In the genomic region with DNA sequence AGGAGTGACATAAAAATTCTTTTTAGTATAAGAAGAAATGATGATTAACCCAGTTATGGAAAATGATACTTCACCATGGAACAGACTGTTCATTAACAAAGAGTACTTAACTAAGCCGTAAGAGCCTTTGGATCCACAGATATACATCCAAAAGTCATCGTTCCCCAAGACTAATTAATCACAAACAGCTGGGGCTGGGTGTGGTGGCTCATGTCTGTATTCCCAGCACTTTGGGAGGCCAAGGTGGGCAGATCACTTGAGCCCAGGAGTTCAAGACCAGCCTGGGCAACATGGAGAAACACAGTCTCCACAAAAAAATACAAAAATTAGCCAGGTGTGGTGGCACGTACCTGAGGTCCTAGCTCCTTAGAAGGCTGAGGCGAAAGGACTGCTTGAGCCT, we compare ENCODE assay signal across 12 cellular contexts. TPM values are rescaled to one million over a fixed set of nuclear protein-coding genes. Genes with fewer than 3 reads are reported as not detected.
A peak's percentile ranks its signal among the peaks of the same experiment; 100 is the strongest.
DNase-seq lines count a peak whose midpoint lies in the region; ATAC-seq and TF ChIP-seq lines count a peak whose summit lies in the region.
"Had no signal": no experiment of that assay in that cellular context is flagged by ENCODE, and none has a peak within 500 bp of the region (broad histone marks: within the 10 kb centered on the region; RNA-seq: fewer than 3 reads in every experiment).

No MANE protein-coding gene starts in this region.

- WGBS in IMR-90 (ENCODE audit: extremely low coverage in 2 of 2, insufficient read length in 1 of 2), 2 experiments = no CpG with 5 or more reads among the region's 4 CpGs
- WGBS in trophoblast cell (ENCODE audit: extremely low coverage, insufficient coverage, insufficient read length) = no CpG with 5 or more reads among the region's 4 CpGs

- H3K4me2 ChIP-seq in IMR-90 (ENCODE audit: low read depth, low read length) (no peak overlapping the region), trophoblast cell (ENCODE audit: low read length) (no peak overlapping the region)

- H4K20me1 ChIP-seq in IMR-90 (ENCODE audit: insufficient read depth, low read length) = peaks cover 17% of the 10 kb centered on the region

- H3K4me3 ChIP-seq in IMR-90 (ENCODE audit: insufficient read depth, low read depth, low read length) (no peak overlapping the region), duodenal mucosa (ENCODE audit: low read depth in 1 of 2, low read length in 2 of 2) (peak overlapping the region in 1 of 2 donors; percentile 7), trophoblast cell (ENCODE audit: low read depth, low read length) (no peak overlapping the region)
- H3K4me3 ChIP-seq: ovary had no signal

- H3K23ac ChIP-seq in IMR-90 (ENCODE audit: low read depth, low read length) = no peak overlapping the region
- H3K23ac ChIP-seq in trophoblast cell (ENCODE audit: low read length) = no peak overlapping the region

- no peak overlapping the region for H4K91ac ChIP-seq in IMR-90 (ENCODE audit: insufficient read depth, low read depth, low read length)
- no peak overlapping the region for H4K91ac ChIP-seq in trophoblast cell (ENCODE audit: low read depth, low read length)

- H2AK5ac ChIP-seq in IMR-90 (ENCODE audit: low read depth, low read length) = no peak overlapping the region
- H2AK5ac ChIP-seq in trophoblast cell (ENCODE audit: low read length) = no peak overlapping the region

- POLR2A ChIA-PET in CD4-positive, alpha-beta T cell (lab: Charles Lee) = interaction anchor here (0.7 to 5.5 kb wide), 6 partner anchors 7 to 285 kb away, joined by 3 to 169 read pairs (median 6); a partner anchor contains a TSS
- POLR2A ChIA-PET in IMR-90 (lab: Charles Lee; ENCODE audit: unreplicated experiment) = no interaction called here

- H3K36me3 ChIP-seq in IMR-90 (ENCODE audit: control insufficient read depth, insufficient read depth, low read length) = 0 out of 2 replicates have a peak, but pooled peaks cover 2% of the 10 kb centered on the region
- no peaks in the 10 kb centered on the region for H3K36me3 ChIP-seq in duodenal mucosa (ENCODE audit: control insufficient read depth in 1 of 2, insufficient read depth in 2 of 2, low read length in 2 of 2)
- no peaks in the 10 kb centered on the region for H3K36me3 ChIP-seq in trophoblast cell (ENCODE audit: control insufficient read depth in 1 of 2, insufficient read depth in 2 of 2, low read length in 2 of 2)
- H3K36me3 ChIP-seq: ovary had no signal

- H4K8ac ChIP-seq in IMR-90 (ENCODE audit: low read depth in 2 of 2, low read length in 2 of 2) (no peak overlapping the region), trophoblast cell (ENCODE audit: low read depth, low read length) (no peak overlapping the region)

- H3K27me3 ChIP-seq in CD4-positive, alpha-beta T cell (ENCODE audit: control insufficient read depth, insufficient read depth, low read length) = no peaks in the 10 kb centered on the region
- H3K27me3 ChIP-seq in IMR-90 (ENCODE audit: control insufficient read depth, insufficient read depth, low read length) = no peaks in the 10 kb centered on the region
- H3K27me3 ChIP-seq in duodenal mucosa (ENCODE audit: control insufficient read depth in 1 of 2, insufficient read depth in 2 of 2, low read length in 2 of 2) = no peaks in the 10 kb centered on the region
- H3K27me3 ChIP-seq in trophoblast cell (ENCODE audit: insufficient read depth, low read length) = no peaks in the 10 kb centered on the region
- H3K27me3 ChIP-seq: ovary had no signal

- H3K4me1 Mint-ChIP-seq in CD4-positive, alpha-beta T cell (ENCODE audit: low read depth) = peaks cover 90% of the 10 kb centered on the region

- no peak overlapping the region for H2BK20ac ChIP-seq in IMR-90 (ENCODE audit: low read depth, low read length)

- H3K79me1 ChIP-seq in IMR-90 (ENCODE audit: low read depth in 1 of 2, low read length in 2 of 2) (peaks cover 41 to 86% of the 10 kb centered on the region in 2 experiments), trophoblast cell (ENCODE audit: low read length) (no peaks in the 10 kb centered on the region)

- in situ Hi-C loops in IMR-90 (cut with MboI; ENCODE audit: low sequenced_read_pairs) = loop anchor here (25.0 kb wide), 1 partner anchor 636 kb away; no protein-coding TSS in a partner anchor

- no peaks in the 10 kb centered on the region for H3K9me3 ChIP-seq in CD4-positive, alpha-beta T cell (ENCODE audit: control insufficient read depth, low read length)
- H3K9me3 ChIP-seq in IMR-90 (ENCODE audit: control insufficient read depth, insufficient read depth, low read length) = no peaks in the 10 kb centered on the region
- no peaks in the 10 kb centered on the region for H3K9me3 ChIP-seq in duodenal mucosa (ENCODE audit: control insufficient read depth in 1 of 2, low read length in 2 of 2)
- H3K9me3 ChIP-seq in trophoblast cell (ENCODE audit: insufficient read depth, low read depth, low read length) = no peaks in the 10 kb centered on the region
- H3K9me3 ChIP-seq: ovary had no signal

- no peaks in the 10 kb centered on the region for H3K79me2 ChIP-seq in trophoblast cell (ENCODE audit: control insufficient read depth, insufficient read depth, low read length, poor library complexity)

- H3K14ac ChIP-seq in IMR-90 (replicated peaks; ENCODE audit: low read depth, low read length) = no peak overlapping the region
- H3K14ac ChIP-seq in trophoblast cell (ENCODE audit: low read length) = no peak overlapping the region

- peak overlapping the region; percentile 89 for H3K27ac Mint-ChIP-seq in CD4-positive, alpha-beta T cell

- no peak overlapping the region for H3K56ac ChIP-seq in IMR-90 (ENCODE audit: extremely low read depth, insufficient read depth, low read length)

- H2BK12ac ChIP-seq in trophoblast cell (ENCODE audit: low read length) = no peak overlapping the region

- no peak for TF ChIP-seq POLR2A in IMR-90 (IDR thresholded peaks at IDR 0.05; ENCODE audit: low read depth, low read length)

- H3K36me3 Mint-ChIP-seq in CD4-positive, alpha-beta T cell (ENCODE audit: low read depth) = peaks cover 52% of the 10 kb centered on the region

- intact Hi-C loops in CD4-positive, alpha-beta T cell (cut with DNase I, micrococcal nuclease) = loop anchor here in 1 of 2 experiments (2.0 kb wide), 1 partner anchor 16 kb away; no protein-coding TSS in a partner anchor
- intact Hi-C loops in IMR-90 (cut with micrococcal nuclease) = no loop called here

- TF ChIP-seq RAD21 in IMR-90 (IDR thresholded peaks at IDR 0.05; ENCODE audit: low read length) = no peak

- H4K12ac ChIP-seq in trophoblast cell (ENCODE audit: low read depth, low read length) = no peak overlapping the region

- 0 out of 2 replicates have a peak overlapping the region, but pooled peaks have one; percentile 5 for H2BK120ac ChIP-seq in IMR-90 (ENCODE audit: low read depth, low read length)
- H2BK120ac ChIP-seq in trophoblast cell (ENCODE audit: insufficient read depth, low read length, poor library complexity) = no peak overlapping the region

- H3K4me1 ChIP-seq in IMR-90 (ENCODE audit: control insufficient read depth, insufficient read depth, low read length) (peaks cover 20% of the 10 kb centered on the region), duodenal mucosa (ENCODE audit: control insufficient read depth in 1 of 2, insufficient read depth in 2 of 2, low read length in 2 of 2) (peaks cover 64 to 87% of the 10 kb centered on the region in 2 donors), trophoblast cell (ENCODE audit: control insufficient read depth in 1 of 2, insufficient read depth in 2 of 2, low read length in 2 of 2) (peaks cover 2 to 3% of the 10 kb centered on the region in 2 experiments)

- DNase-seq in CD4-positive, alpha-beta T cell = no peak
- DNase-seq in IMR-90 (no peak), trophoblast cell (no peak), NCI-H1694 treated with DMSO at 0.1 percent for 48 hours (lab: John Stamatoyannopoulos, UW) (no peak), UCSD-AML1 (lab: John Stamatoyannopoulos, UW; ENCODE audit: unreplicated experiment) (no peak), T1000 (lab: John Stamatoyannopoulos, UW) (no peak)
- DNase-seq: activated CD4-positive, alpha-beta T cell treated with anti-CD3 and anti-CD28 coated beads, Interleukin-2, amount 50 U/mL, for 4 hours; GOT3; head of caudate nucleus; NCI-H1048; ovary had no signal

- dilution Hi-C loops in IMR-90 (cut with HindIII; ENCODE audit: low sequenced_read_pairs, unreplicated experiment) = no loop called here

- H2AFZ ChIP-seq in IMR-90 (replicated peaks; ENCODE audit: low read length, poor library complexity) (no peak overlapping the region), trophoblast cell (ENCODE audit: insufficient read depth, low read length, poor library complexity) (no peak overlapping the region)

- H3K4me3 Mint-ChIP-seq in CD4-positive, alpha-beta T cell = peak overlapping the region; percentile 76

- no peak for TF ChIP-seq CTCF in CD4-positive, alpha-beta T cell (IDR thresholded peaks at IDR 0.05)
- no peak for TF ChIP-seq CTCF in IMR-90 (conservative IDR thresholded peaks at IDR 0.05; ENCODE audit: low read depth, low read length)

- H2BK15ac ChIP-seq in IMR-90 (ENCODE audit: low read depth, low read length) = no peak overlapping the region

- no peak overlapping the region for H2AK9ac ChIP-seq in IMR-90 (replicated peaks; ENCODE audit: low read depth, low read length, poor library complexity)

- H3K9me3 Mint-ChIP-seq in CD4-positive, alpha-beta T cell = no peaks in the 10 kb centered on the region

- H3K27ac ChIP-seq in CD4-positive, alpha-beta T cell (ENCODE audit: low read depth, low read length) = no peak overlapping the region
- no peak overlapping the region for H3K27ac ChIP-seq in IMR-90 (ENCODE audit: insufficient read depth, low read length)
- no peak overlapping the region for H3K27ac ChIP-seq in duodenal mucosa (ENCODE audit: low read depth, low read length)
- H3K27ac ChIP-seq in trophoblast cell (ENCODE audit: low read depth, low read length) = no peak overlapping the region

- H3K27me3 Mint-ChIP-seq in CD4-positive, alpha-beta T cell = no peaks in the 10 kb centered on the region

- H3K9me1 ChIP-seq in IMR-90 (ENCODE audit: insufficient read depth, low read length) = peaks cover 18% of the 10 kb centered on the region

- H3K9ac ChIP-seq in IMR-90 (ENCODE audit: low read depth, low read length) (no peak overlapping the region), duodenal mucosa (ENCODE audit: low read depth in 1 of 2, low read length in 2 of 2) (peak overlapping the region; percentile 8 to 28), trophoblast cell (ENCODE audit: low read length) (no peak overlapping the region)

- H2BK5ac ChIP-seq in IMR-90 (ENCODE audit: low read depth, low read length, poor library complexity, severe bottlenecking) (no peak overlapping the region), trophoblast cell (ENCODE audit: low read depth, low read length, poor library complexity) (no peak overlapping the region)

- CTCF ChIA-PET in CD4-positive, alpha-beta T cell (lab: Charles Lee) = interaction anchor here (0.8 to 2.0 kb wide), 8 partner anchors 9 to 152 kb away, joined by 3 to 10 read pairs (median 4); no protein-coding TSS in a partner anchor
- CTCF ChIA-PET in IMR-90 (lab: Yijun Ruan, JAX) = interaction anchor here (0.5 to 1.3 kb wide), 3 partner anchors 9 to 286 kb away, joined by 4 to 5 read pairs (median 4); no protein-coding TSS in a partner anchor

- BruUV-seq in IMR-90 (replicated peaks; lab: Mats Ljungman, UMichigan) = no TSS peak

- no peak overlapping the region; the same call in 1 of the 2 replicates for H3K4ac ChIP-seq in IMR-90 (ENCODE audit: low read depth, low read length)
- H3K4ac ChIP-seq in trophoblast cell (ENCODE audit: low read depth, low read length) = peak overlapping the region; percentile 10

- no peak overlapping the region for H4K5ac ChIP-seq in IMR-90 (ENCODE audit: low read depth, low read length)

- ATAC-seq in CD4-positive, alpha-beta T cell (ENCODE audit: poor library complexity) = no peak
- ATAC-seq in IMR-90 (ENCODE audit: low read depth) = no peak

- H3K18ac ChIP-seq in IMR-90 (ENCODE audit: low read depth, low read length) (no peak overlapping the region), trophoblast cell (ENCODE audit: low read length) (no peak overlapping the region)

RNA-seq across cellular contexts. Expression of a gene that starts 36.2 kb away (rescaled TPM):
- 10 to 100 TPM; 48.7 to 49.0 TPM for total RNA-seq in CD4-positive, alpha-beta T cell
- total RNA-seq in IMR-90 (2012; rRNA removed) = 21.9 and 23.9 TPM in 2 replicates
- 14.4 and 16.2 TPM in 2 replicates for polyA plus RNA-seq in IMR-90 (2012; rRNA removed)
- 8.0 and 9.9 TPM in 2 replicates for polyA plus RNA-seq in IMR-90 (2012; cell fraction: cytosol; rRNA removed)
- 15.7 and 29.0 TPM in 2 replicates for polyA plus RNA-seq in IMR-90 (2012; cell fraction: nucleus; rRNA removed; ENCODE audit: low replicate concordance)
- polyA plus RNA-seq in trophoblast cell (2013) = 15.7 and 16.3 TPM in 2 replicates

Comparison
In these comparisons a context has a peak if more than half of its experiments do, and no peak if none do; other contexts are left out.
1. H3K9ac ChIP-seq: peak in duodenal mucosa (2 of 2); none in IMR-90 (single experiment) and trophoblast cell (single experiment).